In the genomic region with DNA sequence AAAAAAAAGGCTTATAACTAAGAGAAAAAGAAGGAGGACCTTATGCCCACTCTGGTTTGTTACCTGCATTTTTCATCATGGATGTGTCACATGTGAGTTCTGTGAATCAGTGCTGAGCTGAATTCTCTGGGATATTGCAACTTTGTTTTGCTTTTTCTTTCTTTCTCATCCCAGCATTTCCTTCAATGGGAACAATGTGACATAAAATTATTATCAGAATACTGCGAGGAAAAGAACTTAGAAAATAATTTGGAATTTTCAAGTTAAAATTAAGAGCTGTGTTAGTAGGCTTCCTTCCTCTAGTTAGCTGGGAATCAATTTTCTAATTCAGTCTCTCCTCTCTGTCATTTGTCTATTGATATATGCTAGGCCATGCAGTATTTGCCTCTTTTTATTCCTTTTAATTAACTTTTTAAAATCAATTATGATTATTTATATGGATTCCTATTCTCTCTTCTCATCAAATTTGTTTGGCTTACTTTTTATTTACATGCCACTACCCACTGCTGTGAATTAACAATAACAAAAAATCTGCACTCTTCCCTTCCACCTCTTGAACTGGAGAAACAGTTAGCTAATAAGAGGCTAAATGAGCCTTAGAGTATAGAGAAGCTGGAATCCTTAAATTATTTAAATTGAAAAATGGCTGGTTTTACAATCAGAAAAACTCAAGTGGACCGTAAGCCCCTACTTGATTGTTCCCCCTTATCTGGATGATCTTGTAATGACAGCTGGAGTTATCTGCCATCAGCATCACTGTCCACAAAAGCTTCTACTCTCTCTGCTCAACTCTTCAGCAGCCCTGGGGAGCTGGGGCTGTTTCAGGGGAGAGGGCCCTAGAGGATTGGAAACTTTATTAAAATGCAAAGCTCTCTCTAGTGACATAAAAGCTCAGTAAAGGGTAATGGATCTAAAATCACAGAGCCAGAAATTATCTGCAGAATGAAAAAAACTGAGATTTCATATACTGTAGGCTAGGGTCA, we compare ENCODE assay signal across 18 cellular contexts.
"Had no signal": no experiment of that assay in that cellular context is flagged by ENCODE, and none has a peak within 500 bp of the region (broad histone marks: within the 10 kb centered on the region; RNA-seq: fewer than 3 reads in every experiment).

No MANE protein-coding gene starts in this region.

- H3K4me3 ChIP-seq: adrenal gland, pancreas, sigmoid colon, thyroid gland had no signal

- DNase-seq: activated CD4-positive, alpha-beta T cell treated with anti-CD3 and anti-CD28 coated beads for 1 hour; activated CD4-positive, alpha-beta T cell treated with anti-CD3 and anti-CD28 coated beads, Interleukin-2, amount 50 U/mL, for 4 hours; activated effector memory CD4-positive, alpha-beta T cell treated with anti-CD3 and anti-CD28 coated beads, Interleukin-2, amount 50 U/mL, for 16 hours; activated T-cell treated with anti-CD3 and anti-CD28 coated beads, Interleukin-2, amount 50 U/mL, for 72 hours; adrenal gland; dermis blood vessel endothelial cell; effector memory CD8-positive, alpha-beta T cell; foreskin fibroblast; islet precursor cell; pancreas; sigmoid colon; stimulated activated CD4-positive, alpha-beta T cell treated with anti-CD3 and anti-CD28 coated beads, Interleukin-4, amount 100 ng/mL, for 4 hours; SW 1271; thyroid gland; WERI-Rb-1 had no signal

- H3K9me3 ChIP-seq: adrenal gland, pancreas, sigmoid colon, thyroid gland had no signal

- H3K27ac Mint-ChIP-seq: activated naive CD4-positive, alpha-beta T cell treated with anti-CD3 and anti-CD28 coated beads, Interleukin-2, amount 50 U/mL, for 72 hours; activated T-cell treated with anti-CD3 and anti-CD28 coated beads, Interleukin-2, amount 50 U/mL, for 72 hours; effector memory CD8-positive, alpha-beta T cell; stimulated activated memory B cell treated with anti-CD40 and anti-IgM and Interleukin-4, amounts not matched to agents 10 μg/mL and 1 μg/mL and 100 μg/mL, for 72 hours had no signal

- H3K4me3 Mint-ChIP-seq: activated T-cell treated with anti-CD3 and anti-CD28 coated beads, Interleukin-2, amount 50 U/mL, for 72 hours; effector memory CD8-positive, alpha-beta T cell; stimulated activated memory B cell treated with anti-CD40 and anti-IgM and Interleukin-4, amounts not matched to agents 10 μg/mL and 1 μg/mL and 100 μg/mL, for 72 hours had no signal

- H3K27me3 Mint-ChIP-seq: effector memory CD8-positive, alpha-beta T cell; stimulated activated memory B cell treated with anti-CD40 and anti-IgM and Interleukin-4, amounts not matched to agents 10 μg/mL and 1 μg/mL and 100 μg/mL, for 72 hours had no signal

- H3K4me1 Mint-ChIP-seq: stimulated activated memory B cell treated with anti-CD40 and anti-IgM and Interleukin-4, amounts not matched to agents 10 μg/mL and 1 μg/mL and 100 μg/mL, for 72 hours had no signal

- H3K9me3 Mint-ChIP-seq: activated naive CD4-positive, alpha-beta T cell treated with anti-CD3 and anti-CD28 coated beads, Interleukin-2, amount 50 U/mL, for 72 hours; stimulated activated memory B cell treated with anti-CD40 and anti-IgM and Interleukin-4, amounts not matched to agents 10 μg/mL and 1 μg/mL and 100 μg/mL, for 72 hours had no signal

- ATAC-seq: activated naive CD4-positive, alpha-beta T cell treated with anti-CD3 and anti-CD28 coated beads, Interleukin-2, amount 50 U/mL, for 72 hours; activated T-cell treated with anti-CD3 and anti-CD28 coated beads, Interleukin-2, amount 50 U/mL, for 72 hours; effector memory CD8-positive, alpha-beta T cell; left lobe of liver; pancreas; stimulated activated memory B cell treated with anti-CD40 and anti-IgM and Interleukin-4, amounts not matched to agents 10 μg/mL and 1 μg/mL and 100 μg/mL, for 72 hours had no signal

- H3K27me3 ChIP-seq: adrenal gland, pancreas, sigmoid colon, thyroid gland had no signal

- H3K4me1 ChIP-seq: adrenal gland, pancreas, sigmoid colon, thyroid gland had no signal

- H3K27ac ChIP-seq: adrenal gland, pancreas, sigmoid colon, thyroid gland, WERI-Rb-1 had no signal

- H3K36me3 ChIP-seq: adrenal gland, pancreas, sigmoid colon, thyroid gland, WERI-Rb-1 had no signal

- H3K36me3 Mint-ChIP-seq: activated naive CD4-positive, alpha-beta T cell treated with anti-CD3 and anti-CD28 coated beads, Interleukin-2, amount 50 U/mL, for 72 hours; stimulated activated memory B cell treated with anti-CD40 and anti-IgM and Interleukin-4, amounts not matched to agents 10 μg/mL and 1 μg/mL and 100 μg/mL, for 72 hours had no signal
